ENCODE assay signal across 1 cellular context in genomic region chr12:96400631-96401060, GRCh38.
TF ChIP-seq lines count a peak whose summit lies in the region.

No MANE protein-coding gene starts in this region.

TF ChIP-seq in HepG2, 621 proteins besides CTCF, POLR2A, EP300 and RAD21 (continued from another document):
- peak; percentile 45; the same call in 1 of the 2 replicates for TF ChIP-seq ZBTB10 (CRISPR knock-in tag; IDR thresholded peaks at IDR 0.05; ENCODE audit: borderline replicate concordance)
- no peak for TF ChIP-seq ZNF382 (CRISPR knock-in tag; IDR thresholded peaks at IDR 0.05; ENCODE audit: borderline replicate concordance)
- TF ChIP-seq ZNF713 (CRISPR knock-in tag; IDR thresholded peaks at IDR 0.05): no peak
- TF ChIP-seq ZBTB46 (CRISPR knock-in tag; IDR thresholded peaks at IDR 0.05; ENCODE audit: borderline replicate concordance): no peak
- TF ChIP-seq GABPB1 (CRISPR knock-in tag; IDR thresholded peaks at IDR 0.05): no peak
- no peak for TF ChIP-seq ZNF180 (CRISPR knock-in tag; IDR thresholded peaks at IDR 0.05; ENCODE audit: borderline replicate concordance, low read depth)
- no peak for TF ChIP-seq NBN (conservative IDR thresholded peaks at IDR 0.05)
- TF ChIP-seq RFX1 (IDR thresholded peaks at IDR 0.05): no peak
- TF ChIP-seq DR1 (CRISPR knock-in tag; IDR thresholded peaks at IDR 0.05): 0 out of 2 replicates have a peak, but pooled peaks have one; percentile 8
- peak; percentile 36; the same call in 1 of the 2 replicates for TF ChIP-seq CCDC6 (CRISPR knock-in tag; IDR thresholded peaks at IDR 0.05)
- TF ChIP-seq NAIF1 (CRISPR knock-in tag; IDR thresholded peaks at IDR 0.05; ENCODE audit: borderline replicate concordance): no peak
- no peak for TF ChIP-seq HNRNPK (IDR thresholded peaks at IDR 0.05; ENCODE audit: low read depth, low read length, poor library complexity, severe bottlenecking)
- TF ChIP-seq PITX1 (CRISPR knock-in tag; IDR thresholded peaks at IDR 0.05): no peak
- no peak for TF ChIP-seq RFX5 (IDR thresholded peaks at IDR 0.05; ENCODE audit: low read depth, low read length)
- no peak for TF ChIP-seq SOX6 (IDR thresholded peaks at IDR 0.05)
- TF ChIP-seq SOX6 (CRISPR knock-in tag; IDR thresholded peaks at IDR 0.05): 0 out of 2 replicates have a peak, but pooled peaks have one; percentile 7
- TF ChIP-seq FOXO1 (CRISPR knock-in tag; IDR thresholded peaks at IDR 0.05): no peak
- TF ChIP-seq ARHGAP35 (CRISPR knock-in tag; IDR thresholded peaks at IDR 0.05; ENCODE audit: borderline replicate concordance): no peak
- no peak for TF ChIP-seq ZSCAN20 (CRISPR knock-in tag; IDR thresholded peaks at IDR 0.05; ENCODE audit: borderline replicate concordance)
- TF ChIP-seq ZNF629 (CRISPR knock-in tag; conservative IDR thresholded peaks at IDR 0.05): no peak
- no peak for TF ChIP-seq MIER2 (CRISPR knock-in tag; IDR thresholded peaks at IDR 0.05)
- no peak for TF ChIP-seq HNF1A (IDR thresholded peaks at IDR 0.05; ENCODE audit: low read depth)
- TF ChIP-seq HNF1A (CRISPR knock-in tag; IDR thresholded peaks at IDR 0.05; ENCODE audit: borderline replicate concordance): no peak; the same call in 1 of the 2 replicates
- no peak for TF ChIP-seq ZBTB43 (CRISPR knock-in tag; conservative IDR thresholded peaks at IDR 0.05)
- no peak for TF ChIP-seq CSRNP1 (CRISPR knock-in tag; IDR thresholded peaks at IDR 0.05)
- peak; percentile 28; the same call in 1 of the 2 replicates for TF ChIP-seq ISL2 (CRISPR knock-in tag; IDR thresholded peaks at IDR 0.05)
- TF ChIP-seq FOXO4 (CRISPR knock-in tag; conservative IDR thresholded peaks at IDR 0.05): 0 out of 2 replicates have a peak, but pooled peaks have one; percentile 76
- no peak for TF ChIP-seq RFXANK (CRISPR knock-in tag; IDR thresholded peaks at IDR 0.05)
- TF ChIP-seq ZNF646 (CRISPR knock-in tag; IDR thresholded peaks at IDR 0.05): no peak
- no peak for TF ChIP-seq PRMT3 (CRISPR knock-in tag; IDR thresholded peaks at IDR 0.05; ENCODE audit: borderline replicate concordance, low read depth)
- no peak for TF ChIP-seq AHR (CRISPR knock-in tag; IDR thresholded peaks at IDR 0.05)
- no peak for TF ChIP-seq ZNF761 (CRISPR knock-in tag; conservative IDR thresholded peaks at IDR 0.05)
- TF ChIP-seq DMAP1 (CRISPR knock-in tag; IDR thresholded peaks at IDR 0.05): peak; percentile 4; the same call in 1 of the 2 replicates
- TF ChIP-seq MYPOP (CRISPR knock-in tag; IDR thresholded peaks at IDR 0.05): 0 out of 2 replicates have a peak, but pooled peaks have one; percentile 62
- no peak for TF ChIP-seq ZNF547 (CRISPR knock-in tag; IDR thresholded peaks at IDR 0.05)
- no peak for TF ChIP-seq FOXA1 (IDR thresholded peaks at IDR 0.05)
- no peak for TF ChIP-seq FOXA1 (CRISPR knock-in tag; IDR thresholded peaks at IDR 0.05)
